8 cellular contexts compared by ENCODE assay signal in genomic region chr2:165573534-165574461, GRCh38.
A peak's percentile ranks its signal among the peaks of the same experiment; 100 is the strongest.
DNase-seq lines count a peak whose midpoint lies in the region; ATAC-seq lines count a peak whose summit lies in the region.

No MANE protein-coding gene starts in this region.

- DNase-seq in Ammon's horn (ENCODE audit: low spot score) = peak; percentile 89
- DNase-seq in NCI-H187 (lab: John Stamatoyannopoulos, UW) = peak; percentile 84 to 87
- peak in 56 of 58 donors; percentile 4 to 87 (median 66) for DNase-seq in anterior cingulate cortex (lab: John Stamatoyannopoulos, UW)
- peak; percentile 62 for DNase-seq in sciatic nerve (ENCODE audit: low spot score)
- DNase-seq in CD4-positive, alpha-beta memory T cell = no peak

- no peaks in the 10 kb centered on the region for H3K9me3 ChIP-seq in iPS-15b (ENCODE audit: control insufficient read depth, insufficient read depth, low read length)
- H3K9me3 ChIP-seq in CD4-positive, alpha-beta memory T cell (ENCODE audit: control insufficient read depth in 1 of 2, low read length in 2 of 2) = no peaks in the 10 kb centered on the region

- no peak overlapping the region for H3K27ac ChIP-seq in CD4-positive, alpha-beta memory T cell (ENCODE audit: low read depth, low read length)

- H3K4me3 Mint-ChIP-seq in CD4-positive, alpha-beta memory T cell = no peak overlapping the region

- no peaks in the 10 kb centered on the region for H3K4me1 Mint-ChIP-seq in CD4-positive, alpha-beta memory T cell

- no peaks in the 10 kb centered on the region for H3K36me3 Mint-ChIP-seq in CD4-positive, alpha-beta memory T cell

- ATAC-seq in sciatic nerve (peak; percentile 93), HG02571 (IDR thresholded peaks at IDR 0.05; ENCODE audit: unreplicated experiment) (no peak), GM19397 (IDR thresholded peaks at IDR 0.05; ENCODE audit: unreplicated experiment) (no peak)

- no peak overlapping the region for H3K9ac ChIP-seq in iPS-15b (ENCODE audit: low read depth, low read length)

- POLR2A ChIA-PET in CD4-positive, alpha-beta memory T cell (lab: Charles Lee; ENCODE audit: partially characterized antibody) = no interaction called here

- H3K27ac Mint-ChIP-seq in CD4-positive, alpha-beta memory T cell = no peak overlapping the region

- H3K4me3 ChIP-seq in iPS-15b (ENCODE audit: low read depth, low read length) = peak overlapping the region; percentile 57
- no peak overlapping the region for H3K4me3 ChIP-seq in CD4-positive, alpha-beta memory T cell (ENCODE audit: low read length in 2 of 2)

- H3K27me3 ChIP-seq in iPS-15b (ENCODE audit: control insufficient read depth, insufficient read depth, low read length) = no peaks in the 10 kb centered on the region
- H3K27me3 ChIP-seq in CD4-positive, alpha-beta memory T cell (ENCODE audit: insufficient read depth, low read length) = no peaks in the 10 kb centered on the region

- H3K4me1 ChIP-seq in iPS-15b (ENCODE audit: control insufficient read depth, insufficient read depth, low read length) = peaks cover 6% of the 10 kb centered on the region
- H3K4me1 ChIP-seq in CD4-positive, alpha-beta memory T cell (ENCODE audit: insufficient read depth, low read length) = no peaks in the 10 kb centered on the region

- no peaks in the 10 kb centered on the region for H3K36me3 ChIP-seq in iPS-15b (ENCODE audit: control insufficient read depth, insufficient read depth, low read length)
- H3K36me3 ChIP-seq in CD4-positive, alpha-beta memory T cell (ENCODE audit: insufficient read depth, low read length) = no peaks in the 10 kb centered on the region

- intact Hi-C loops in sciatic nerve (cut with DNase I) = no loop called here
- intact Hi-C loops in CD4-positive, alpha-beta memory T cell (cut with micrococcal nuclease) = no loop called here

- no peaks in the 10 kb centered on the region for H3K9me3 Mint-ChIP-seq in CD4-positive, alpha-beta memory T cell

- CTCF ChIA-PET in CD4-positive, alpha-beta memory T cell (lab: Charles Lee; ENCODE audit: partially characterized antibody) = no interaction called here

- no peaks in the 10 kb centered on the region for H3K27me3 Mint-ChIP-seq in CD4-positive, alpha-beta memory T cell

Comparison
In these comparisons a context has a peak if more than half of its experiments do, and no peak if none do; other contexts are left out.
1. DNase-seq: peak in Ammon's horn (single experiment), NCI-H187 (2 of 2), anterior cingulate cortex (56 of 58) and sciatic nerve (single experiment); none in CD4-positive, alpha-beta memory T cell (0 of 5).